17 cellular contexts compared by ENCODE assay signal in the genomic region with DNA sequence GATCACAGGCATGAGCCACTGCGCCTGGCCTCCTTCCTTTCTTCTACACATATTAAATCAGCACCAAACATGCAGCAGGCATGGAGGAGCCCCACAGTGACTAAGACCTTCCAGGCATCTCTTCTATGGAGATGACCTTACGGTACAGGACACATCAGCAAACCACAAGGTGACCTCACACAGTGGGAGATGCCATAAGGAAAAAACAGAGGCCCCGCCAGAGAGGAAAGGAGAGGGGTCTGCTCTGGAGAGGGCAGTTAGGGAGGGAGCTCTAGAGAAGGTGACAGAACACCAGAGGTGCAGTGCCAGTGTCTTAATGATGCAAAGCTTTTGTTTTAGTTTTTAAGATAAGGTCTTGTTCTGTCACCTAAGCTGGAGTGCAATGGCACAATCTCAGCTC.
"Had no signal": no experiment of that assay in that cellular context is flagged by ENCODE, and none has a peak within 500 bp of the region (broad histone marks: within the 10 kb centered on the region; RNA-seq: fewer than 3 reads in every experiment).

No MANE protein-coding gene starts in this region.

- H3K9me3 Mint-ChIP-seq: nephron progenitor cell; stimulated activated naive B cell treated with anti-CD40 and anti-IgM and Interleukin-4, amounts not matched to agents 10 μg/mL and 1 μg/mL and 100 μg/mL, for 72 hours; stimulated activated naive CD8-positive, alpha-beta T cell treated with anti-CD3 and anti-CD28 coated beads, Interleukin-15, amount 100 ng/mL, for 72 hours had no signal

- DNase-seq: cerebellar nuclear complex; colonic mucosa; effector CD8-positive, alpha-beta T cell; esophagus squamous epithelium; foreskin keratinocyte; mammary epithelial cell; naive thymus-derived CD4-positive, alpha-beta T cell; nephron progenitor cell; sigmoid colon; stimulated activated CD4-positive, alpha-beta T cell treated with anti-CD3 and anti-CD28 coated beads, Interleukin-2, amount 100 ng/mL, for 24 hours; stimulated activated CD4-positive, alpha-beta T cell treated with anti-CD3 and anti-CD28 coated beads, Interleukin-4, amount 100 ng/mL, for 4 hours; stimulated activated naive B cell treated with anti-CD40 and anti-IgM and Interleukin-4, amounts not matched to agents 10 μg/mL and 1 μg/mL and 100 μg/mL, for 72 hours; stimulated activated naive CD8-positive, alpha-beta T cell treated with anti-CD3 and anti-CD28 coated beads, Interleukin-15, amount 100 ng/mL, for 72 hours; testis had no signal

- H3K36me3 Mint-ChIP-seq: stimulated activated naive B cell treated with anti-CD40 and anti-IgM and Interleukin-4, amounts not matched to agents 10 μg/mL and 1 μg/mL and 100 μg/mL, for 72 hours had no signal

- H3K27ac ChIP-seq: colonic mucosa, epithelial cell of prostate, esophagus squamous epithelium, foreskin keratinocyte, sigmoid colon, skin epidermis, testis, tibial nerve had no signal

- H3K4me3 Mint-ChIP-seq: naive thymus-derived CD4-positive, alpha-beta T cell; nephron progenitor cell; stimulated activated naive B cell treated with anti-CD40 and anti-IgM and Interleukin-4, amounts not matched to agents 10 μg/mL and 1 μg/mL and 100 μg/mL, for 72 hours; stimulated activated naive CD8-positive, alpha-beta T cell treated with anti-CD3 and anti-CD28 coated beads, Interleukin-15, amount 100 ng/mL, for 72 hours had no signal

- H3K27ac Mint-ChIP-seq: naive thymus-derived CD4-positive, alpha-beta T cell; nephron progenitor cell; stimulated activated naive B cell treated with anti-CD40 and anti-IgM and Interleukin-4, amounts not matched to agents 10 μg/mL and 1 μg/mL and 100 μg/mL, for 72 hours; stimulated activated naive CD8-positive, alpha-beta T cell treated with anti-CD3 and anti-CD28 coated beads, Interleukin-15, amount 100 ng/mL, for 72 hours had no signal

- ATAC-seq: foreskin keratinocyte; naive thymus-derived CD4-positive, alpha-beta T cell; stimulated activated naive B cell treated with anti-CD40 and anti-IgM and Interleukin-4, amounts not matched to agents 10 μg/mL and 1 μg/mL and 100 μg/mL, for 72 hours; stimulated activated naive CD8-positive, alpha-beta T cell treated with anti-CD3 and anti-CD28 coated beads, Interleukin-15, amount 100 ng/mL, for 72 hours had no signal

- H3K4me1 Mint-ChIP-seq: naive thymus-derived CD4-positive, alpha-beta T cell; stimulated activated naive B cell treated with anti-CD40 and anti-IgM and Interleukin-4, amounts not matched to agents 10 μg/mL and 1 μg/mL and 100 μg/mL, for 72 hours; stimulated activated naive CD8-positive, alpha-beta T cell treated with anti-CD3 and anti-CD28 coated beads, Interleukin-15, amount 100 ng/mL, for 72 hours had no signal

- H3K4me3 ChIP-seq: colonic mucosa, esophagus squamous epithelium, sigmoid colon, skin epidermis, testis, tibial nerve had no signal
